17 cellular contexts compared by ENCODE assay signal in the genomic region with DNA sequence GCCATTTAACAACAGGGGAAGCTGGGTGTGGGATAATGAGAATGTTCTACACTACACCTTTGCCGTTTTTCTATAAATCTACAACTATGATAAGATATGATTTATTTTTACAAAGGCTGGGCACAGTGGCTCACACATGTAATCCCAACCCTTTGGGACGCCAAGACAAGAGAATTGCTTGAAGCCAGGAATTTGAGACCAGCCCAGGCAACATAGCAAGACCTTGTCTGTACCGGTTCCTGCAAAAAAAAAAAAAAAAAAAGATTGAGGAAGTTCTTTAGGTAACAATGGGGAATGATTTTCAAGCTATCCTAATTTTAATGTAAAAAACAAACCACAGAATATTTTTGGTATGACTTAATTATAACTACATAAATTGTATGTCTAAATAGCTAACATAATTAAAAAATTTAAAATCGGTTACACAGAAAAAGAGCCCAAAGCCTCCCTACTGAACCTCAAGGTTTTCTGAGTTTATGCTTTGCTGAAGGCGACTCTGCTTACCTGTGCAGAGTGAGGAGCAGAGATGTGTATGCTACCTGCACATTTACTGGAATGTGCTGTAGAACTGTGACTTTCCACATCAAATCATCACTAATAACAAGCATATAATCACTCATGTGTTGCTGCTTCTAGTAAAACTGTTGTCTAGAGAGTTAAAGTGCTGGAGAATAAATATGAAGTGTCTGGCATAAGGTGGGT.
"Had no signal": no experiment of that assay in that cellular context is flagged by ENCODE, and none has a peak within 500 bp of the region (broad histone marks: within the 10 kb centered on the region; RNA-seq: fewer than 3 reads in every experiment).

No MANE protein-coding gene starts in this region.

- DNase-seq: effector memory CD4-positive, alpha-beta T cell; gastrocnemius medialis; heart right ventricle; hypothalamus; naive thymus-derived CD4-positive, alpha-beta T cell; nephron progenitor cell; posterior cingulate gyrus; right cardiac atrium; stimulated activated CD4-positive, alpha-beta T cell treated with anti-CD3 and anti-CD28 coated beads, Interleukin-4, amount 100 ng/mL, for 1 hour; stimulated activated CD8-positive, alpha-beta memory T cell treated with anti-CD3 and anti-CD28 coated beads, Interleukin-4, amount 100 ng/mL, for 48 hours; stimulated activated naive CD8-positive, alpha-beta T cell treated with anti-CD3 and anti-CD28 coated beads, Interleukin-15, Interleukin-2, amounts not matched to agents 100 U/mL and 50 U/mL, for 24 hours; tibial artery had no signal

- H3K36me3 ChIP-seq: gastrocnemius medialis had no signal

- H3K4me1 ChIP-seq: gastrocnemius medialis, heart right ventricle had no signal

- FAIRE-seq: endometrium, islet of Langerhans had no signal

- ATAC-seq: gastrocnemius medialis; heart right ventricle; left lobe of liver; naive thymus-derived CD4-positive, alpha-beta T cell; stimulated activated effector memory CD8-positive, alpha-beta T cell treated with anti-CD3 and anti-CD28 coated beads, Interleukin-12 subunit alpha, Interleukin-12 subunit beta, amount 100 ng/mL, for 72 hours; stimulated activated naive CD8-positive, alpha-beta T cell treated with anti-CD3 and anti-CD28 coated beads, Interleukin-15, Interleukin-2, amounts not matched to agents 100 U/mL and 50 U/mL, for 24 hours had no signal

- H3K27me3 ChIP-seq: gastrocnemius medialis, heart right ventricle, tibial artery had no signal

- H3K4me3 ChIP-seq: gastrocnemius medialis, heart right ventricle, tibial artery had no signal

- H3K27ac ChIP-seq: gastrocnemius medialis, heart right ventricle, tibial artery had no signal

- H3K27ac Mint-ChIP-seq: memory B cell; naive thymus-derived CD4-positive, alpha-beta T cell; nephron progenitor cell; stimulated activated effector memory CD8-positive, alpha-beta T cell treated with anti-CD3 and anti-CD28 coated beads, Interleukin-12 subunit alpha, Interleukin-12 subunit beta, amount 100 ng/mL, for 72 hours had no signal
